In genomic region chr18:41266616-41267015, GRCh38 we compare ENCODE assay signal across 22 cellular contexts.
DNase-seq lines count a peak whose midpoint lies in the region; ATAC-seq and TF ChIP-seq lines count a peak whose summit lies in the region.
"Had no signal": no experiment of that assay in that cellular context is flagged by ENCODE, and none has a peak within 500 bp of the region (broad histone marks: within the 10 kb centered on the region; RNA-seq: fewer than 3 reads in every experiment).

No MANE protein-coding gene starts in this region.

- H3K4me3 Mint-ChIP-seq in nephron = no peak overlapping the region
- H3K4me3 Mint-ChIP-seq: activated CD4-positive, alpha-beta T cell treated with anti-CD3 and anti-CD28 coated beads, Interleukin-2, amount 10 ng/mL, durations not matched to agents 7 days and 5 days; activated CD8-positive, alpha-beta memory T cell treated with anti-CD3 and anti-CD28 coated beads, Interleukin-2, amount 10 ng/mL, durations not matched to agents 7 days and 5 days; activated T-cell treated with anti-CD3 and anti-CD28 coated beads, Interleukin-2, amount 50 U/mL, for 72 hours; B cell; dendritic cell treated with granulocyte-macrophage colony-stimulating factor and Interleukin-4, amounts not matched to agents 40 ng/mL and 50 ng/mL, for 4 days; IgD-negative memory B cell; neural crest cell; WTC11 had no signal

- no peaks in the 10 kb centered on the region for H3K9me3 Mint-ChIP-seq in nephron

- H3K9me3 ChIP-seq in PC-3 (ENCODE audit: low read length) = no peaks in the 10 kb centered on the region
- no peaks in the 10 kb centered on the region for H3K9me3 ChIP-seq in heart left ventricle
- H3K9me3 ChIP-seq: lower lobe of right lung, right lobe of liver had no signal

- no peaks in the 10 kb centered on the region for H3K36me3 ChIP-seq in PC-3 (ENCODE audit: low read depth, low read length)
- H3K36me3 ChIP-seq in heart left ventricle = no peaks in the 10 kb centered on the region
- H3K36me3 ChIP-seq: lower lobe of right lung, right lobe of liver had no signal

- intact Hi-C loops in PC-3 (cut with micrococcal nuclease) = no loop called here
- intact Hi-C loops in heart left ventricle (cut with DNase I) = no loop called here

- H3K27ac ChIP-seq in PC-3 (ENCODE audit: low read length) (no peak overlapping the region), heart left ventricle (no peak overlapping the region)
- H3K27ac ChIP-seq: lower lobe of right lung, right lobe of liver had no signal

- H3K27me3 ChIP-seq in PC-3 (ENCODE audit: low read length) (no peaks in the 10 kb centered on the region), heart left ventricle (no peaks in the 10 kb centered on the region)
- H3K27me3 ChIP-seq: right lobe of liver had no signal

- H3K4me1 ChIP-seq in PC-3 (ENCODE audit: insufficient read depth, low read length) (no peaks in the 10 kb centered on the region), heart left ventricle (no peaks in the 10 kb centered on the region)
- H3K4me1 ChIP-seq: lower lobe of right lung, right lobe of liver had no signal

- H3K27me3 Mint-ChIP-seq in nephron (ENCODE audit: low read depth) = no peaks in the 10 kb centered on the region
- H3K27me3 Mint-ChIP-seq: activated CD4-positive, alpha-beta T cell treated with anti-CD3 and anti-CD28 coated beads, Interleukin-2, amount 10 ng/mL, durations not matched to agents 7 days and 5 days; activated CD8-positive, alpha-beta memory T cell treated with anti-CD3 and anti-CD28 coated beads, Interleukin-2, amount 10 ng/mL, durations not matched to agents 7 days and 5 days; B cell; dendritic cell treated with granulocyte-macrophage colony-stimulating factor and Interleukin-4, amounts not matched to agents 40 ng/mL and 50 ng/mL, for 4 days; IgD-negative memory B cell had no signal

- no peak overlapping the region for H3K4me2 ChIP-seq in PC-3 (ENCODE audit: low read length)

- no peak overlapping the region for H2AFZ ChIP-seq in PC-3 (ENCODE audit: low read length)

- no TSS peak for BruUV-seq in PC-3 (replicated peaks; lab: Mats Ljungman, UMichigan)

- H3K4me3 ChIP-seq in AG04449 (ENCODE audit: low read depth, low read length) (no peak overlapping the region), PC-3 (ENCODE audit: low read length) (no peak overlapping the region), choroid plexus epithelial cell (ENCODE audit: low read depth, low read length) (no peak overlapping the region), heart left ventricle (no peak overlapping the region)
- H3K4me3 ChIP-seq: lower lobe of right lung, right lobe of liver had no signal

- no peaks in the 10 kb centered on the region for H3K9me2 ChIP-seq in PC-3 (replicated peaks; ENCODE audit: low read length)

- ATAC-seq in PC-3 (peak; percentile 56; the same call in 1 of the 2 replicates), heart left ventricle (no peak), HG03520 (IDR thresholded peaks at IDR 0.05; ENCODE audit: unreplicated experiment) (no peak)
- ATAC-seq: activated CD8-positive, alpha-beta memory T cell treated with anti-CD3 and anti-CD28 coated beads, Interleukin-2, amount 10 ng/mL, durations not matched to agents 7 days and 5 days; activated T-cell treated with anti-CD3 and anti-CD28 coated beads, Interleukin-2, amount 50 U/mL, for 72 hours; lower lobe of right lung; right lobe of liver; WTC11 had no signal

- TF ChIP-seq POLR2A in heart left ventricle (IDR thresholded peaks at IDR 0.05) = no peak

- no peaks in the 10 kb centered on the region for H4K20me1 ChIP-seq in PC-3 (ENCODE audit: low read length)

- H3K9ac ChIP-seq in PC-3 (ENCODE audit: low read length) = no peak overlapping the region

- peak; percentile 4 for DNase-seq in AG04449 (ENCODE audit: low read depth, low spot score)
- peak; percentile 18 for DNase-seq in PC-3
- DNase-seq in choroid plexus epithelial cell (ENCODE audit: low read depth) = peak; percentile 69
- no peak for DNase-seq in heart left ventricle
- DNase-seq in GDM1 (lab: John Stamatoyannopoulos, UW) = no peak
- DNase-seq in mucosa of gallbladder (ENCODE audit: low spot score) = no peak
- DNase-seq: activated CD4-positive, alpha-beta T cell treated with anti-CD3 and anti-CD28 coated beads, Interleukin-2, amount 10 ng/mL, durations not matched to agents 7 days and 5 days; activated CD8-positive, alpha-beta memory T cell treated with anti-CD3 and anti-CD28 coated beads, Interleukin-2, amount 10 ng/mL, durations not matched to agents 7 days and 5 days; activated naive CD4-positive, alpha-beta T cell; activated T-cell treated with anti-CD3 and anti-CD28 coated beads, Interleukin-2, amount 50 U/mL, for 72 hours; lower lobe of right lung; NCI-H187; NCI-H524 treated with DMSO at 0.1 percent for 48 hours; right lobe of liver; stimulated activated naive CD4-positive, alpha-beta T cell had no signal

- CTCF ChIA-PET in AG04449 (lab: Yijun Ruan, JAX) (no interaction called here), PC-3 (lab: Charles Lee) (no interaction called here)

- peak overlapping the region; percentile 16 to 86 (median 59) for H3K27ac Mint-ChIP-seq in nephron
- H3K27ac Mint-ChIP-seq: activated CD4-positive, alpha-beta T cell treated with anti-CD3 and anti-CD28 coated beads, Interleukin-2, amount 10 ng/mL, durations not matched to agents 7 days and 5 days; activated CD8-positive, alpha-beta memory T cell treated with anti-CD3 and anti-CD28 coated beads, Interleukin-2, amount 10 ng/mL, durations not matched to agents 7 days and 5 days; activated T-cell treated with anti-CD3 and anti-CD28 coated beads, Interleukin-2, amount 50 U/mL, for 72 hours; B cell; dendritic cell treated with granulocyte-macrophage colony-stimulating factor and Interleukin-4, amounts not matched to agents 40 ng/mL and 50 ng/mL, for 4 days; IgD-negative memory B cell; WTC11 had no signal

- WGBS in heart left ventricle, 4 donors = 56 to 73% (median 71%) methylated on average over 3 of the region's 3 CpGs

- POLR2A ChIA-PET in AG04449 (lab: Yijun Ruan, JAX) = no interaction called here
- POLR2A ChIA-PET in PC-3 (lab: Charles Lee; ENCODE audit: unreplicated experiment) = no interaction called here

- H3F3A ChIP-seq in PC-3 (ENCODE audit: low read length, unreplicated experiment) = no peaks in the 10 kb centered on the region

- TF ChIP-seq CTCF in AG04449 (IDR thresholded peaks at IDR 0.05; ENCODE audit: insufficient read depth, low read length, missing control alignments) = no peak
- TF ChIP-seq CTCF in PC-3 (conservative IDR thresholded peaks at IDR 0.05; ENCODE audit: low read depth, low read length) = no peak
- TF ChIP-seq CTCF in choroid plexus epithelial cell (conservative IDR thresholded peaks at IDR 0.05; ENCODE audit: low read depth, low read length) = no peak
- TF ChIP-seq CTCF in nephron (IDR thresholded peaks at IDR 0.05; ENCODE audit: unreplicated experiment in 3 of 3) = no peak
- no peak for TF ChIP-seq CTCF in heart left ventricle (IDR thresholded peaks at IDR 0.05)

- H3K4me1 Mint-ChIP-seq in nephron = peaks cover 26% of the 10 kb centered on the region
- H3K4me1 Mint-ChIP-seq: activated CD4-positive, alpha-beta T cell treated with anti-CD3 and anti-CD28 coated beads, Interleukin-2, amount 10 ng/mL, durations not matched to agents 7 days and 5 days; activated CD8-positive, alpha-beta memory T cell treated with anti-CD3 and anti-CD28 coated beads, Interleukin-2, amount 10 ng/mL, durations not matched to agents 7 days and 5 days; B cell; IgD-negative memory B cell; neural crest cell had no signal

- no peaks in the 10 kb centered on the region for H3K36me3 Mint-ChIP-seq in nephron (ENCODE audit: low read depth)
- H3K36me3 Mint-ChIP-seq: activated CD8-positive, alpha-beta memory T cell treated with anti-CD3 and anti-CD28 coated beads, Interleukin-2, amount 10 ng/mL, durations not matched to agents 7 days and 5 days; IgD-negative memory B cell; WTC11 had no signal

- no peaks in the 10 kb centered on the region for H3K79me2 ChIP-seq in PC-3 (ENCODE audit: low read length)

Comparison
In these comparisons a context has a peak if more than half of its experiments do, and no peak if none do; other contexts are left out.
1. DNase-seq: peak in AG04449 (single experiment), PC-3 (single experiment) and choroid plexus epithelial cell (single experiment); none in heart left ventricle (0 of 5), GDM1 (single experiment) and mucosa of gallbladder (single experiment).